ENCODE assay signal across 11 cellular contexts in genomic region chr2:127100261-127101047, GRCh38. TPM values are rescaled to one million over a fixed set of nuclear protein-coding genes. Genes with fewer than 3 reads are reported as not detected.
DNase-seq lines count a peak whose midpoint lies in the region; FAIRE-seq and TF ChIP-seq lines count a peak whose summit lies in the region.
"Had no signal": no experiment of that assay in that cellular context is flagged by ENCODE, and none has a peak within 500 bp of the region (broad histone marks: within the 10 kb centered on the region; RNA-seq: fewer than 3 reads in every experiment).

No MANE protein-coding gene starts in this region.

- no peak for TF ChIP-seq POLR2A in spleen (IDR thresholded peaks at IDR 0.05)

- in situ Hi-C loops in GM23248 (cut with MboI) (no loop called here), G401 (cut with HindIII; ENCODE audit: low sequenced_read_pairs) (no loop called here)

- H3K27ac ChIP-seq in GM23248 (no peak overlapping the region), spleen (peak overlapping the region in 1 of 8 donors; percentile 30)

- FAIRE-seq in RCC 7860 (lab: Jason Lieb, UNC), result peak; percentile 90
- FAIRE-seq: endometrium, keratinocyte had no signal

- H3K4me3 ChIP-seq in GM23248 (no peak overlapping the region), kidney epithelial cell (ENCODE audit: low read depth, low read length) (no peak overlapping the region), spleen (no peak overlapping the region)

- no peak overlapping the region for H3K4me2 ChIP-seq in GM23248 (ENCODE audit: unreplicated experiment)

- no peak overlapping the region for H3K9ac ChIP-seq in GM23248

- 0 out of 2 replicates have a peak, but pooled peaks cover 2% of the 10 kb centered on the region for H4K20me1 ChIP-seq in GM23248 (ENCODE audit: insufficient read depth)

- peak; percentile 66 for DNase-seq in GM23248
- peak; percentile 85 for DNase-seq in RCC 7860 (ENCODE audit: low spot score)
- peak; percentile 83 for DNase-seq in kidney epithelial cell (ENCODE audit: low read depth)
- DNase-seq in spleen, result peak; percentile 66
- no peak for DNase-seq in putamen (ENCODE audit: low spot score)
- DNase-seq in G401 (ENCODE audit: low spot score), result no peak
- no peak for DNase-seq in Ammon's horn (ENCODE audit: low spot score)
- DNase-seq: activated effector memory CD4-positive, alpha-beta T cell treated with anti-CD3 and anti-CD28 coated beads, Interleukin-2, amount 50 U/mL, for 16 hours; stimulated activated naive CD8-positive, alpha-beta T cell treated with anti-CD3 and anti-CD28 coated beads, Interleukin-15, amount 100 ng/mL, for 72 hours had no signal

- H2AFZ ChIP-seq in GM23248, result no peak overlapping the region

- H3K27me3 ChIP-seq in GM23248 (replicated peaks; ENCODE audit: insufficient read depth), result no peaks in the 10 kb centered on the region
- no peaks in the 10 kb centered on the region for H3K27me3 ChIP-seq in kidney epithelial cell (ENCODE audit: control insufficient read depth, insufficient read depth, low read length)
- H3K27me3 ChIP-seq in spleen (replicated peaks in 1 of 7), result peaks cover 0 to 1% (median 0%) of the 10 kb centered on the region in 7 donors

- peaks cover 75% of the 10 kb centered on the region for H3K79me2 ChIP-seq in GM23248 (ENCODE audit: insufficient read depth)

- intact Hi-C loops in spleen (cut with DNase I; ENCODE audit: low total_unique reads), result no loop called here

- H3K36me3 ChIP-seq in GM23248 (ENCODE audit: low read depth), result no peaks in the 10 kb centered on the region
- no peaks in the 10 kb centered on the region for H3K36me3 ChIP-seq in kidney epithelial cell (ENCODE audit: control insufficient read depth, insufficient read depth, low read length)
- no peaks in the 10 kb centered on the region for H3K36me3 ChIP-seq in spleen

- 77 to 78% methylated on average over 15 of the region's 15 CpGs for WGBS in GM23248 (ENCODE audit: low coverage in 1 of 2, low lambda C conversion rate in 2 of 2, missing lambda C conversion rate in 2 of 2), 2 experiments
- 65 to 80% (median 77%) methylated on average over 13 to 15 of the region's 15 CpGs for WGBS in spleen, 5 donors

- no peaks in the 10 kb centered on the region for H3F3A ChIP-seq in GM23248 (ENCODE audit: insufficient read depth)

- H3K9me2 ChIP-seq in GM23248 (ENCODE audit: insufficient read depth), result no peaks in the 10 kb centered on the region

- TF ChIP-seq CTCF in kidney epithelial cell (IDR thresholded peaks at IDR 0.05; ENCODE audit: insufficient read depth, low read length, poor library complexity, severe bottlenecking), result peak; percentile 19
- no peak for TF ChIP-seq CTCF in spleen (IDR thresholded peaks at IDR 0.05 in 8 of 11, conservative IDR thresholded peaks at IDR 0.05 in 3 of 11)

- H3K4me1 ChIP-seq in GM23248 (ENCODE audit: insufficient read depth) (peaks cover 15% of the 10 kb centered on the region), spleen (peaks cover 6 to 82% (median 45%) of the 10 kb centered on the region in 6 donors)

- H3K9me3 ChIP-seq in GM23248 (ENCODE audit: low read depth), result no peaks in the 10 kb centered on the region
- H3K9me3 ChIP-seq in spleen, result no peaks in the 10 kb centered on the region

RNA-seq across cellular contexts. Expression of gene BIN1, which starts 6.5 kb away (rescaled TPM):
- 33.0 and 33.1 TPM in 2 replicates for total RNA-seq in GM23248 (2014; rRNA removed; shearing (Covaris generic))
- polyA plus RNA-seq in GM23248 (2016; fragmentation: Nextera tagmentation; extraction: Ambion mirVana), result 23.9 and 24.3 TPM in 2 replicates
- 90.9 and 98.5 TPM in 2 replicates for total RNA-seq in kidney epithelial cell
- total RNA-seq in spleen, result 100 to 1,000 TPM in 2 of 7 donors, 10 to 100 TPM in 5; 60.0 to 123 (median 68.8) TPM
- polyA plus RNA-seq in spleen, result 100 to 1,000 TPM in 1 of 3 donors, 10 to 100 TPM in 2; 57.2 to 106 (median 71.9) TPM
- total RNA-seq in G401 (2014; rRNA removed; shearing (Covaris generic)), result 11.1 and 14.2 TPM in 2 replicates

Comparison
In these comparisons a context has a peak if more than half of its experiments do, and no peak if none do; other contexts are left out.
1. DNase-seq: peak in GM23248 (single experiment), RCC 7860 (single experiment), kidney epithelial cell (single experiment) and spleen (single experiment); none in putamen (single experiment), G401 (single experiment) and Ammon's horn (single experiment).